ENCODE assay signal across 1 cellular context in the genomic region with DNA sequence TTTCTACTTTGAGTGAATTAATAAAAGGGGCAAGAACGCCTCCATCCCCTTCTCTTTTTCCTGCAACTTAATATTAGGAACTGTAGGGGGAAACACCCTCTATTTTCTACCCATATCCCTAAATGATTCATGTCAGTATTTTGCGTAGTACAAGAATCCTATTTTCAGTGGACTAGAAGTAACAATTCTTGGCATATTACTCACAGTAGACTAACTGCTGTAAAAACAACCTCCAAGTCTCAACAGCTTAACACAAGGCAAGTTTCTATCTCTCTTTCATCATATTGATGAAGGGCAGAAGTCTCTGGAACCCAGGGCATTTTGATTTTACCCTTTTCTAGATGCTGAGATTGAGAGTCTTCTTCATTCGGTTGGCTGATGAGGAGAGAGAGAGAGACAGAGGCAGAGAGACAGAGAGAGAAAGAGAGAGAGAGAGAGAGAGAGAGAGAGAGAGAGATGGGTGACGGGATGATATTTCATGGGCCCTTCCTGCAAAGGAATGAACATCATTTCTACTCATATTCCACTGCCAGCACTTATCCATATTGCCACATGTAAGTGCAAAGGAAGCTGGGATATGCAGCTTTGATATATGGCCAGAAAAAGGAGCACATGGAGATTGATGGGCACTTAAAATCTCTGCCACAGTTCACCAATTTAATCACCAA.
TF ChIP-seq lines count a peak whose summit lies in the region.

No MANE protein-coding gene starts in this region.

TF ChIP-seq in HEK293, 187 proteins besides CTCF, POLR2A, EP300 and RAD21 (continued from another document):
- TF ChIP-seq, protein P1, sequence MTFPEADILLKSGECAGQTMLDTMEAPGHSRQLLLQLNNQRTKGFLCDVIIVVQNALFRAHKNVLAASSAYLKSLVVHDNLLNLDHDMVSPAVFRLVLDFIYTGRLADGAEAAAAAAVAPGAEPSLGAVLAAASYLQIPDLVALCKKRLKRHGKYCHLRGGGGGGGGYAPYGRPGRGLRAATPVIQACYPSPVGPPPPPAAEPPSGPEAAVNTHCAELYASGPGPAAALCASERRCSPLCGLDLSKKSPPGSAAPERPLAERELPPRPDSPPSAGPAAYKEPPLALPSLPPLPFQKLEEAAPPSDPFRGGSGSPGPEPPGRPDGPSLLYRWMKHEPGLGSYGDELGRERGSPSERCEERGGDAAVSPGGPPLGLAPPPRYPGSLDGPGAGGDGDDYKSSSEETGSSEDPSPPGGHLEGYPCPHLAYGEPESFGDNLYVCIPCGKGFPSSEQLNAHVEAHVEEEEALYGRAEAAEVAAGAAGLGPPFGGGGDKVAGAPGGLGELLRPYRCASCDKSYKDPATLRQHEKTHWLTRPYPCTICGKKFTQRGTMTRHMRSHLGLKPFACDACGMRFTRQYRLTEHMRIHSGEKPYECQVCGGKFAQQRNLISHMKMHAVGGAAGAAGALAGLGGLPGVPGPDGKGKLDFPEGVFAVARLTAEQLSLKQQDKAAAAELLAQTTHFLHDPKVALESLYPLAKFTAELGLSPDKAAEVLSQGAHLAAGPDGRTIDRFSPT (tag by site-specific recombination; IDR thresholded peaks at IDR 0.05) = no peak
- no peak for TF ChIP-seq EGR2 (tag by site-specific recombination; IDR thresholded peaks at IDR 0.05; ENCODE audit: low read depth)
- TF ChIP-seq ZNF391 (tag by site-specific recombination; IDR thresholded peaks at IDR 0.05; ENCODE audit: borderline replicate concordance, low read depth) = no peak
TF ChIP-seq in HEK293: peak in this region for 1.
